8 cellular contexts compared by ENCODE assay signal in genomic region chr7:19491821-19492452, GRCh38.
A peak's percentile ranks its signal among the peaks of the same experiment; 100 is the strongest.
DNase-seq lines count a peak whose midpoint lies in the region; ATAC-seq and TF ChIP-seq lines count a peak whose summit lies in the region.

No MANE protein-coding gene starts in this region.

- H3K27ac Mint-ChIP-seq in CD14-positive monocyte (no peak overlapping the region), T-cell (no peak overlapping the region)
- no peak overlapping the region for H3K27ac Mint-ChIP-seq in activated naive CD8-positive, alpha-beta T cell treated with anti-CD3 and anti-CD28 coated beads, Interleukin-2, amount 50 U/mL, for 24 hours

- H3K36me3 Mint-ChIP-seq in CD14-positive monocyte (no peaks in the 10 kb centered on the region), T-cell (no peaks in the 10 kb centered on the region)
- H3K36me3 Mint-ChIP-seq in activated naive CD8-positive, alpha-beta T cell treated with anti-CD3 and anti-CD28 coated beads, Interleukin-2, amount 50 U/mL, for 24 hours (ENCODE audit: low read depth): no peaks in the 10 kb centered on the region

- ATAC-seq in GM19035 (IDR thresholded peaks at IDR 0.05; ENCODE audit: unreplicated experiment) (peak; percentile 68), T-cell (replicated peaks in 1 of 4) (no peak)
- no peak for ATAC-seq in activated naive CD8-positive, alpha-beta T cell treated with anti-CD3 and anti-CD28 coated beads, Interleukin-2, amount 50 U/mL, for 24 hours

- in situ Hi-C loops in astrocyte of the spinal cord (cut with HindIII; ENCODE audit: low sequenced_read_pairs): no loop called here

- DNase-seq in CD14-positive monocyte (ENCODE audit: low spot score) (no peak), Kasumi-1 (lab: John Stamatoyannopoulos, UW) (peak; percentile 12 to 22), astrocyte of the spinal cord (ENCODE audit: low read depth, low spot score) (peak; percentile 47), midbrain (lab: John Stamatoyannopoulos, UW) (peak; percentile 3), T-cell (no peak), substantia nigra (lab: John Stamatoyannopoulos, UW) (no peak)
- DNase-seq in activated naive CD8-positive, alpha-beta T cell treated with anti-CD3 and anti-CD28 coated beads, Interleukin-2, amount 50 U/mL, for 24 hours: no peak

- intact Hi-C loops in CD14-positive monocyte (cut with micrococcal nuclease): no loop called here

- no peaks in the 10 kb centered on the region for H3K4me1 Mint-ChIP-seq in CD14-positive monocyte
- H3K4me1 Mint-ChIP-seq in T-cell: no peaks in the 10 kb centered on the region
- no peaks in the 10 kb centered on the region for H3K4me1 Mint-ChIP-seq in activated naive CD8-positive, alpha-beta T cell treated with anti-CD3 and anti-CD28 coated beads, Interleukin-2, amount 50 U/mL, for 24 hours

- H3K27me3 Mint-ChIP-seq in CD14-positive monocyte (ENCODE audit: low read depth in 3 of 3) (no peaks in the 10 kb centered on the region), T-cell (no peaks in the 10 kb centered on the region)
- no peaks in the 10 kb centered on the region for H3K27me3 Mint-ChIP-seq in activated naive CD8-positive, alpha-beta T cell treated with anti-CD3 and anti-CD28 coated beads, Interleukin-2, amount 50 U/mL, for 24 hours

- CTCF ChIA-PET in T-cell (lab: Charles Lee): interaction anchor here (0.6 to 0.7 kb wide), 9 partner anchors 11 to 1762 kb away, joined by 3 to 7 read pairs (median 4); no protein-coding TSS in a partner anchor

- no peak overlapping the region for H3K4me3 ChIP-seq in astrocyte of the spinal cord (ENCODE audit: low read depth, low read length)

- TF ChIP-seq CTCF in CD14-positive monocyte (IDR thresholded peaks at IDR 0.05): peak; percentile 53
- peak; percentile 62 for TF ChIP-seq CTCF in astrocyte of the spinal cord (IDR thresholded peaks at IDR 0.05; ENCODE audit: low read depth, low read length)

- no peak overlapping the region for H3K27ac ChIP-seq in substantia nigra (ENCODE audit: low read depth, low read length, poor library complexity, severe bottlenecking)

- H3K4me3 Mint-ChIP-seq in CD14-positive monocyte (no peak overlapping the region), T-cell (no peak overlapping the region)
- H3K4me3 Mint-ChIP-seq in activated naive CD8-positive, alpha-beta T cell treated with anti-CD3 and anti-CD28 coated beads, Interleukin-2, amount 50 U/mL, for 24 hours: no peak overlapping the region

- POLR2A ChIA-PET in T-cell (lab: Charles Lee): interaction anchor here in 1 of 2 donors (0.6 kb wide), 1 partner anchor 12 kb away, joined by 3 read pairs; no protein-coding TSS in a partner anchor

- peaks cover 0 to 8% (median 4%) of the 10 kb centered on the region in 7 donors for H3K9me3 Mint-ChIP-seq in CD14-positive monocyte
- H3K9me3 Mint-ChIP-seq in T-cell: peaks cover 0 to 2% (median 2%) of the 10 kb centered on the region in 3 donors
- no peaks in the 10 kb centered on the region for H3K9me3 Mint-ChIP-seq in activated naive CD8-positive, alpha-beta T cell treated with anti-CD3 and anti-CD28 coated beads, Interleukin-2, amount 50 U/mL, for 24 hours

Comparison
In these comparisons a context has a peak if more than half of its experiments do, and no peak if none do; other contexts are left out.
1. DNase-seq: peak in Kasumi-1 (2 of 2), astrocyte of the spinal cord (single experiment) and midbrain (single experiment); none in CD14-positive monocyte (single experiment), T-cell (0 of 34), activated naive CD8-positive, alpha-beta T cell treated with anti-CD3 and anti-CD28 coated beads, Interleukin-2, amount 50 U/mL, for 24 hours (single experiment) and substantia nigra (0 of 49).